Comparison of ENCODE assay signal across 1 cellular context in the genomic region with DNA sequence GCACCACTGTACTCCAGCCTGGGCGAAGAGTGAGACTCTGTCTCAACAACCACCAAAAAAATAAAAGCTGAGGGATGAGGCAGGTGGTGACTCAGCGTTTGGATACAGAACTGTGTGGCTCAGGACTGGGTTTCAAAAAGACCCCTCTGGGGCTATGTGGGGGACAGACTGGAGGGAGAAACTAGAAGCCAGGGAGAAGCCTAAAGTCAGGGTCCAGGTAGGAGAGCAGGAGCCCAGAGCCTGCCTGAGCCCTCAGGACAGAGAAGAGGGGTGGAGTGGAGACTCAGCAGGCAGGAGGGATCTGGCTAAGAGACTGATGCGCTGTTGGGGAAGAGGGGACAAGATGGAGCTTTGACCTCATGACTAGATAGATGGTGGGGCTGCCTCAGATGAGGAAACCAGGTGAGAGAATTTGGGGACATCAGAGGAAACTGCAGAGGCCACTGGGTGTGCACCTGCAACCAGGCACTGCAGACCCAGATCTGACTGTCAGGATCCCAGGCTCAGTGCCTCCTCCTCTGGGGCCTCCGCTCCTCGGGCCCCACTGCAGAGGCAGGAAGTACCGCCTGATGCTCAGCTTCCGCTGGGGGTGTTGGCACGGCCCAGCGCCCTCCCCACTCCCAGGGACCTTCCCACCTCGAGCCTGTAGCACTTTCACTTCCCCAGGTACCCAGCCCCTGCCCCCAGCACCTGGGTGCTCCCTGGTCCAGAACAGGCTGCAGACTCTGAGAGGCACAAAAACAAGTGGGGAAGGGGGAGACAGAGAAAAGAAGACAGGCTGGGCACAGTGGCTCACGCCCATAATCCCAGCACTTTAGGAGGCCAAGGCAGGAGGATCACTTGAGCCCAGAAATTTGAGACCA.
TF ChIP-seq lines count a peak whose summit lies in the region.

No MANE protein-coding gene starts in this region.

TF ChIP-seq in HepG2, 621 proteins besides CTCF, POLR2A, EP300 and RAD21 (continued from another document):
- TF ChIP-seq ZNF260 (CRISPR knock-in tag; IDR thresholded peaks at IDR 0.05; ENCODE audit: borderline replicate concordance, low read depth) = no peak
- TF ChIP-seq, protein P1, sequence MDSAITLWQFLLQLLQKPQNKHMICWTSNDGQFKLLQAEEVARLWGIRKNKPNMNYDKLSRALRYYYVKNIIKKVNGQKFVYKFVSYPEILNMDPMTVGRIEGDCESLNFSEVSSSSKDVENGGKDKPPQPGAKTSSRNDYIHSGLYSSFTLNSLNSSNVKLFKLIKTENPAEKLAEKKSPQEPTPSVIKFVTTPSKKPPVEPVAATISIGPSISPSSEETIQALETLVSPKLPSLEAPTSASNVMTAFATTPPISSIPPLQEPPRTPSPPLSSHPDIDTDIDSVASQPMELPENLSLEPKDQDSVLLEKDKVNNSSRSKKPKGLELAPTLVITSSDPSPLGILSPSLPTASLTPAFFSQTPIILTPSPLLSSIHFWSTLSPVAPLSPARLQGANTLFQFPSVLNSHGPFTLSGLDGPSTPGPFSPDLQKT (CRISPR knock-in tag; IDR thresholded peaks at IDR 0.05; ENCODE audit: borderline replicate concordance) = no peak
